In genomic region chr1:180515857-180516388, GRCh38 we compare ENCODE assay signal across 9 cellular contexts. TPM values are rescaled to one million over a fixed set of nuclear protein-coding genes. Genes with fewer than 3 reads are reported as not detected.
DNase-seq lines count a peak whose midpoint lies in the region; ATAC-seq lines count a peak whose summit lies in the region.
"Had no signal": no experiment of that assay in that cellular context is flagged by ENCODE, and none has a peak within 500 bp of the region (broad histone marks: within the 10 kb centered on the region; RNA-seq: fewer than 3 reads in every experiment).

No MANE protein-coding gene starts in this region.

- H4K91ac ChIP-seq in mesenchymal stem cell (ENCODE audit: low read length): no peak overlapping the region

- H3K4me1 Mint-ChIP-seq in CD8-positive, alpha-beta memory T cell: peaks cover 0 to 6% (median 5%) of the 10 kb centered on the region in 3 donors

- H3K18ac ChIP-seq in mesenchymal stem cell (ENCODE audit: low read depth in 1 of 2, low read length in 2 of 2): no peak overlapping the region

- no peak overlapping the region for H2BK12ac ChIP-seq in mesenchymal stem cell (ENCODE audit: low read length in 2 of 2)

- H3K27ac ChIP-seq in CD8-positive, alpha-beta memory T cell (ENCODE audit: low read depth, low read length): no peak overlapping the region
- H3K27ac ChIP-seq in mesenchymal stem cell (ENCODE audit: low read length, poor library complexity, severe bottlenecking): peak overlapping the region; percentile 44

- no peaks in the 10 kb centered on the region for H3K27me3 ChIP-seq in CD8-positive, alpha-beta memory T cell (ENCODE audit: insufficient read depth, low read length, poor library complexity, severe bottlenecking)
- H3K27me3 ChIP-seq in mesenchymal stem cell (ENCODE audit: control insufficient read depth in 1 of 2, insufficient read depth in 1 of 2, low read length in 2 of 2): no peaks in the 10 kb centered on the region

- H4K8ac ChIP-seq in mesenchymal stem cell (ENCODE audit: low read length): no peak overlapping the region

- H2AFZ ChIP-seq in mesenchymal stem cell (ENCODE audit: low read depth, low read length): no peak overlapping the region

- H3K14ac ChIP-seq in mesenchymal stem cell (ENCODE audit: low read length in 2 of 2): no peak overlapping the region

- no peak overlapping the region for H2AK5ac ChIP-seq in mesenchymal stem cell (ENCODE audit: low read length, severe bottlenecking)

- no peak overlapping the region for H3K4me3 Mint-ChIP-seq in CD8-positive, alpha-beta memory T cell
- H3K4me3 Mint-ChIP-seq: T-helper 1 cell treated with Interleukin-12 subunit alpha and Interleukin-12 subunit beta and Interleukin-4 antibody, amounts not matched to agents 30 μg/mL and 1 μg/mL, for 36 hours had no signal

- H3K9me3 Mint-ChIP-seq in CD8-positive, alpha-beta memory T cell: no peaks in the 10 kb centered on the region
- H3K9me3 Mint-ChIP-seq: T-helper 1 cell treated with Interleukin-12 subunit alpha and Interleukin-12 subunit beta and Interleukin-4 antibody, amounts not matched to agents 30 μg/mL and 1 μg/mL, for 36 hours had no signal

- H3K23ac ChIP-seq in mesenchymal stem cell (ENCODE audit: low read length in 2 of 2): no peak overlapping the region

- H3K4me2 ChIP-seq in mesenchymal stem cell (ENCODE audit: low read length, poor library complexity, severe bottlenecking): no peak overlapping the region

- H3K9me3 ChIP-seq in CD8-positive, alpha-beta memory T cell (ENCODE audit: low read length): no peaks in the 10 kb centered on the region
- H3K9me3 ChIP-seq in mesenchymal stem cell (ENCODE audit: control insufficient read depth, low read length): no peaks in the 10 kb centered on the region

- peaks cover 6% of the 10 kb centered on the region for H3K4me1 ChIP-seq in CD8-positive, alpha-beta memory T cell (ENCODE audit: insufficient read depth, low read length)
- peaks cover 2% of the 10 kb centered on the region for H3K4me1 ChIP-seq in mesenchymal stem cell (ENCODE audit: control insufficient read depth, insufficient read depth, low read depth, low read length)

- H3K9ac ChIP-seq in mesenchymal stem cell (ENCODE audit: low read length): peak overlapping the region; percentile 82

- ATAC-seq in GM19397 (IDR thresholded peaks at IDR 0.05; ENCODE audit: unreplicated experiment) (peak; percentile 78), HG03571 (IDR thresholded peaks at IDR 0.05; ENCODE audit: unreplicated experiment) (peak; percentile 90)

- H2BK5ac ChIP-seq in mesenchymal stem cell (ENCODE audit: low read depth, low read length, poor library complexity, severe bottlenecking): no peak overlapping the region

- CTCF ChIA-PET in CD8-positive, alpha-beta memory T cell (lab: Charles Lee): interaction anchor here (0.7 to 4.4 kb wide), 16 partner anchors 11 to 680 kb away, joined by 3 to 78 read pairs (median 3); partner anchors contain the start of gene ACBD6

- H3K36me3 ChIP-seq in CD8-positive, alpha-beta memory T cell (ENCODE audit: insufficient read depth, low read length): no peaks in the 10 kb centered on the region
- H3K36me3 ChIP-seq in mesenchymal stem cell (ENCODE audit: control insufficient read depth in 1 of 2, insufficient read depth in 2 of 2, low read depth in 1 of 2, low read length in 2 of 2): no peaks in the 10 kb centered on the region

- no peak overlapping the region for H3K4ac ChIP-seq in mesenchymal stem cell (ENCODE audit: low read depth in 1 of 2, low read length in 2 of 2)

- peak overlapping the region in 1 of 8 donors; percentile 56 for H3K27ac Mint-ChIP-seq in CD8-positive, alpha-beta memory T cell
- H3K27ac Mint-ChIP-seq: T-helper 1 cell treated with Interleukin-12 subunit alpha and Interleukin-12 subunit beta and Interleukin-4 antibody, amounts not matched to agents 30 μg/mL and 1 μg/mL, for 36 hours had no signal

- POLR2A ChIA-PET in CD8-positive, alpha-beta memory T cell (lab: Charles Lee): interaction anchor here (0.9 kb wide), 1 partner anchor 347 kb away, joined by 3 read pairs; no protein-coding TSS in a partner anchor

- WGBS in mesenchymal stem cell: 2% methylated on average over 6 of the region's 8 CpGs

- no peak overlapping the region for H2BK15ac ChIP-seq in mesenchymal stem cell (ENCODE audit: low read depth, poor library complexity, severe bottlenecking)

- H3K27me3 Mint-ChIP-seq in CD8-positive, alpha-beta memory T cell: peaks cover 0 to 24% of the 10 kb centered on the region in 2 donors

- H3K36me3 Mint-ChIP-seq in CD8-positive, alpha-beta memory T cell: no peaks in the 10 kb centered on the region

- H3K4me3 ChIP-seq in CD8-positive, alpha-beta memory T cell (ENCODE audit: low read length): no peak overlapping the region
- H3K4me3 ChIP-seq in mesenchymal stem cell (ENCODE audit: insufficient read depth in 1 of 2, low read depth in 1 of 2, low read length in 2 of 2): no peak overlapping the region

- no peaks in the 10 kb centered on the region for H3K79me1 ChIP-seq in mesenchymal stem cell (replicated peaks; ENCODE audit: low read length, poor library complexity, severe bottlenecking)

- no peak overlapping the region for H2BK120ac ChIP-seq in mesenchymal stem cell (ENCODE audit: low read depth, low read length)

- peak; percentile 25 to 64 (median 46) for DNase-seq in CD8-positive, alpha-beta memory T cell
- DNase-seq in NCI-H774 (lab: John Stamatoyannopoulos, UW): peak; percentile 51
- DNase-seq in activated CD4-positive, alpha-beta T cell treated with anti-CD3 and anti-CD28 coated beads, Interleukin-2, amount 50 U/mL, for 48 hours: peak; percentile 49 to 60
- peak; percentile 12 for DNase-seq in effector CD8-positive, alpha-beta T cell (lab: John Stamatoyannopoulos, UW)
- DNase-seq in mesenchymal stem cell: peak; percentile 87
- peak; percentile 18 for DNase-seq in stimulated activated CD8-positive, alpha-beta memory T cell treated with anti-CD3 and anti-CD28 coated beads, Interleukin-7, amount 100 ng/mL, for 24 hours (ENCODE audit: low read depth)

RNA-seq across cellular contexts. Expression of gene ACBD6, which starts 13.5 kb away (rescaled TPM):
- total RNA-seq in CD8-positive, alpha-beta memory T cell: 10 to 100 TPM; 50.3 to 51.4 TPM
- 33.8 TPM for polyA plus RNA-seq in CD8-positive, alpha-beta memory T cell
- 46.7 TPM for polyA plus RNA-seq in mesenchymal stem cell (2013, experiment 1 of 2)
- polyA plus RNA-seq in mesenchymal stem cell (2013, experiment 2 of 2): 45.8 TPM

RNA-seq across cellular contexts. Expression of gene OVAAL, which starts 42.8 kb away (rescaled TPM):
- total RNA-seq in CD8-positive, alpha-beta memory T cell: not detected
- polyA plus RNA-seq in CD8-positive, alpha-beta memory T cell: not detected
- polyA plus RNA-seq in mesenchymal stem cell (2013, experiment 1 of 2): not detected
- polyA plus RNA-seq in mesenchymal stem cell (2013, experiment 2 of 2): not detected

Comparison
In these comparisons a context has a peak if more than half of its experiments do, and no peak if none do; other contexts are left out.
1. DNase-seq: peak in every context shown above with its lines; median percentile 87 in mesenchymal stem cell; 54 in activated CD4-positive, alpha-beta T cell treated with anti-CD3 and anti-CD28 coated beads, Interleukin-2, amount 50 U/mL, for 48 hours; 51 in NCI-H774; 46 in CD8-positive, alpha-beta memory T cell; 18 in stimulated activated CD8-positive, alpha-beta memory T cell treated with anti-CD3 and anti-CD28 coated beads, Interleukin-7, amount 100 ng/mL, for 24 hours; 12 in effector CD8-positive, alpha-beta T cell.